ENCODE assay signal across 25 cellular contexts in genomic region chr6:46190889-46191288, GRCh38. TPM values are rescaled to one million over a fixed set of nuclear protein-coding genes. Genes with fewer than 3 reads are reported as not detected.
DNase-seq lines count a peak whose midpoint lies in the region; ATAC-seq, FAIRE-seq and TF ChIP-seq lines count a peak whose summit lies in the region.
"Had no signal": no experiment of that assay in that cellular context is flagged by ENCODE, and none has a peak within 500 bp of the region (broad histone marks: within the 10 kb centered on the region; RNA-seq: fewer than 3 reads in every experiment).

No MANE protein-coding gene starts in this region.

- no peaks in the 10 kb centered on the region for H3K36me3 Mint-ChIP-seq in GM23338 (ENCODE audit: low read depth)
- H3K36me3 Mint-ChIP-seq: CD8-positive, alpha-beta T cell had no signal

- H4K5ac ChIP-seq in H1 (ENCODE audit: insufficient read length, low read depth, low read length), result no peak overlapping the region

- H3K27me3 ChIP-seq in GM23338 (ENCODE audit: insufficient read depth) (no peaks in the 10 kb centered on the region), H1 (replicated peaks in 1 of 4; ENCODE audit: control insufficient read depth in 3 of 4, extremely low read depth in 1 of 4, insufficient read depth in 3 of 4, low read length in 3 of 4) (no peaks in the 10 kb centered on the region), skeletal muscle tissue (ENCODE audit: control insufficient read depth in 3 of 3, insufficient read depth in 3 of 3, low read length in 3 of 3) (no peaks in the 10 kb centered on the region), SK-N-SH (ENCODE audit: insufficient read depth) (peaks cover 5% of the 10 kb centered on the region)

- no peaks in the 10 kb centered on the region for H3K4me1 ChIP-seq in GM23338 (ENCODE audit: insufficient read depth)
- no peaks in the 10 kb centered on the region for H3K4me1 ChIP-seq in H1 (replicated peaks in 1 of 4; ENCODE audit: control insufficient read depth in 3 of 4, insufficient read depth in 4 of 4, low read length in 3 of 4)
- H3K4me1 ChIP-seq in skeletal muscle tissue (ENCODE audit: control insufficient read depth in 3 of 3, insufficient read depth in 3 of 3, low read length in 3 of 3), result peaks cover 0 to 5% (median 4%) of the 10 kb centered on the region in 3 donors
- no peaks in the 10 kb centered on the region for H3K4me1 ChIP-seq in SK-N-SH (ENCODE audit: control insufficient read depth in 1 of 2, insufficient read depth in 2 of 2, low read depth in 1 of 2, low read length in 1 of 2)

- H3K56ac ChIP-seq in H1 (replicated peaks; ENCODE audit: insufficient read length, low read depth, low read length), result no peak overlapping the region

- POLR2A ChIA-PET in H1 (lab: Charles Lee; ENCODE audit: partially characterized antibody) (no interaction called here), SK-N-SH (lab: Yijun Ruan, JAX) (no interaction called here)

- 91% methylated on average over 4 of the region's 4 CpGs; no CpG with 5 or more reads in 1 of the 2 experiments for WGBS in H1 (ENCODE audit: extremely low coverage in 1 of 2, insufficient coverage in 1 of 2, insufficient read length in 1 of 2, insufficient replicate concordance in 2 of 2, low coverage in 1 of 2, low lambda C conversion rate in 2 of 2, missing lambda C conversion rate in 1 of 2), 2 experiments
- 0% methylated on average over 4 of the region's 4 CpGs for WGBS in SK-N-SH (ENCODE audit: low lambda C conversion rate)

- H3K9me3 Mint-ChIP-seq in GM23338, result no peaks in the 10 kb centered on the region
- H3K9me3 Mint-ChIP-seq: CD8-positive, alpha-beta T cell had no signal

- H4K91ac ChIP-seq in H1 (replicated peaks; ENCODE audit: insufficient read length, low read length), result no peak overlapping the region

- H3K4me2 ChIP-seq in GM23338 (no peak overlapping the region), H1 (ENCODE audit: insufficient read depth in 1 of 2, low read depth in 2 of 2, low read length in 2 of 2) (no peak overlapping the region), SK-N-SH (no peak overlapping the region)

- H3K36me3 ChIP-seq in GM23338 (ENCODE audit: insufficient read depth) (no peaks in the 10 kb centered on the region), H1 (ENCODE audit: control insufficient read depth in 2 of 4, insufficient read depth in 4 of 4, low read length in 3 of 4) (no peaks in the 10 kb centered on the region), skeletal muscle tissue (ENCODE audit: control insufficient read depth in 3 of 3, insufficient read depth in 3 of 3, low read length in 3 of 3) (no peaks in the 10 kb centered on the region), SK-N-SH (replicated peaks in 1 of 2; ENCODE audit: control insufficient read depth in 1 of 2, insufficient read depth in 2 of 2, low read length in 1 of 2) (no peaks in the 10 kb centered on the region)

- H3K27ac Mint-ChIP-seq in GM23338, result no peak overlapping the region
- H3K27ac Mint-ChIP-seq: CD8-positive, alpha-beta T cell had no signal

- no peak overlapping the region for H3K23ac ChIP-seq in H1 (ENCODE audit: insufficient read length)

- H2AFZ ChIP-seq in GM23338, result peak overlapping the region; percentile 92
- H2AFZ ChIP-seq in H1 (ENCODE audit: low read length), result 0 out of 2 replicates have a peak overlapping the region, but pooled peaks have one; percentile 42
- no peak overlapping the region for H2AFZ ChIP-seq in SK-N-SH (ENCODE audit: low read depth)

- H3K4me3 ChIP-seq in GM23338, result no peak overlapping the region
- no peak overlapping the region for H3K4me3 ChIP-seq in H1 (ENCODE audit: extremely low read depth in 1 of 4, insufficient read depth in 2 of 4, low read depth in 3 of 4, low read length in 4 of 4)
- H3K4me3 ChIP-seq in skeletal muscle tissue (ENCODE audit: low read length in 3 of 3), result peak overlapping the region in 2 of 3 donors; percentile 13 to 30
- no peak overlapping the region for H3K4me3 ChIP-seq in SK-N-SH (ENCODE audit: low read depth in 2 of 2, low read length in 1 of 2)
- H3K4me3 ChIP-seq: K562 had no signal

- TF ChIP-seq CTCF in GM23338 (conservative IDR thresholded peaks at IDR 0.05; ENCODE audit: low read depth in 2 of 2) (no peak), H1 (IDR thresholded peaks at IDR 0.05; ENCODE audit: control extremely low read depth in 1 of 3, insufficient read depth in 1 of 3, low read depth in 1 of 3, low read length in 3 of 3) (no peak), SK-N-SH (IDR thresholded peaks at IDR 0.05) (no peak)

- no peak for TF ChIP-seq RAD21 in H1 (IDR thresholded peaks at IDR 0.05 in 1 of 2, conservative IDR thresholded peaks at IDR 0.05 in 1 of 2; ENCODE audit: low read depth in 2 of 2, low read length in 2 of 2)
- no peak for TF ChIP-seq RAD21 in SK-N-SH (IDR thresholded peaks at IDR 0.05; ENCODE audit: low read length)

- H2BK5ac ChIP-seq in H1 (ENCODE audit: low read depth, low read length), result no peak overlapping the region

- ATAC-seq in GM23338, result no peak
- peak; percentile 98 for ATAC-seq in left ventricle myocardium superior
- ATAC-seq: CD8-positive, alpha-beta T cell; K562 had no signal

- no peaks in the 10 kb centered on the region for H3K27me3 Mint-ChIP-seq in GM23338 (ENCODE audit: insufficient read depth, low read depth, poor library complexity)

- no peak overlapping the region for H2BK20ac ChIP-seq in H1 (ENCODE audit: low read length)

- no peak overlapping the region for H4K8ac ChIP-seq in H1 (ENCODE audit: extremely low read depth, insufficient read depth, low read length)

- H3K14ac ChIP-seq in H1 (ENCODE audit: insufficient read length), result no peak overlapping the region

- intact Hi-C loops in left ventricle myocardium superior (cut with micrococcal nuclease), result no loop called here

- H3K18ac ChIP-seq in H1 (ENCODE audit: extremely low read depth, low read length), result no peak overlapping the region

- no peak overlapping the region for H2AK5ac ChIP-seq in H1 (ENCODE audit: low read depth, low read length)

- H2BK120ac ChIP-seq in H1 (replicated peaks; ENCODE audit: low read depth, low read length), result no peak overlapping the region

- H3K9me2 ChIP-seq in GM23338 (ENCODE audit: insufficient read depth) (peaks cover 1% of the 10 kb centered on the region; the same call in 1 of the 2 replicates), SK-N-SH (no peaks in the 10 kb centered on the region)

- TF ChIP-seq EP300 in H1 (IDR thresholded peaks at IDR 0.05; ENCODE audit: borderline replicate concordance in 1 of 2, low read depth in 2 of 2, low read length in 2 of 2), result no peak
- no peak for TF ChIP-seq EP300 in SK-N-SH (IDR thresholded peaks at IDR 0.05; ENCODE audit: borderline replicate concordance in 1 of 2, low read depth in 1 of 2, low read length in 1 of 2)

- H3K79me2 ChIP-seq in GM23338 (replicated peaks; ENCODE audit: insufficient read depth), result no peaks in the 10 kb centered on the region
- H3K79me2 ChIP-seq in H1 (ENCODE audit: control insufficient read depth in 1 of 2, insufficient read depth in 2 of 2, low read length in 2 of 2), result no peaks in the 10 kb centered on the region
- H3K79me2 ChIP-seq in SK-N-SH (ENCODE audit: insufficient read depth), result no peaks in the 10 kb centered on the region

- H3K4me3 Mint-ChIP-seq in GM23338, result no peak overlapping the region
- H3K4me3 Mint-ChIP-seq: CD8-positive, alpha-beta T cell had no signal

- CTCF ChIA-PET in H1 (lab: Charles Lee; ENCODE audit: partially characterized antibody) (no interaction called here), SK-N-SH (lab: Yijun Ruan, JAX) (no interaction called here)

- H2BK15ac ChIP-seq in H1 (ENCODE audit: low read length), result no peak overlapping the region

- no peak for TF ChIP-seq POLR2A in H1 (IDR thresholded peaks at IDR 0.05; ENCODE audit: control extremely low read depth in 1 of 2, low read depth in 2 of 2, low read length in 2 of 2)

- H3K79me1 ChIP-seq in H1 (ENCODE audit: low read depth, low read length), result no peaks in the 10 kb centered on the region

- H3K27ac ChIP-seq in GM23338 (ENCODE audit: low read depth) (no peak overlapping the region), H1 (ENCODE audit: low read depth, low read length) (no peak overlapping the region), skeletal muscle tissue (ENCODE audit: low read depth, low read length) (no peak overlapping the region), SK-N-SH (ENCODE audit: low read depth in 2 of 2, low read length in 1 of 2) (no peak overlapping the region)

- DNase-seq in GM23338 (ENCODE audit: low spot score), result no peak
- no peak for DNase-seq in H1 (ENCODE audit: low read depth in 1 of 2, low spot score in 2 of 2)
- DNase-seq in left ventricle myocardium superior, result peak; percentile 36
- DNase-seq in NCI-H446 treated with DMSO at 0.1 percent for 48 hours (lab: John Stamatoyannopoulos, UW), result no peak
- DNase-seq in ecto neural progenitor cell (ENCODE audit: low spot score), result no peak
- DNase-seq in SK-N-SH, result no peak
- DNase-seq in AML-193 (lab: John Stamatoyannopoulos, UW), result no peak
- DNase-seq: Calu3; CD8-positive, alpha-beta T cell; GF-D8; GOT3; NCI-H1092 treated with DMSO at 0.1 percent for 48 hours; NCI-H146; NCI-H2081; NCI-H2171 treated with DMSO at 0.1 percent for 48 hours; NCI-H510A; NCI-H748 treated with DMSO at 0.1 percent for 48 hours; NK-92 treated with Interleukin-12 subunit alpha and Interleukin-12 subunit beta, amount 100 ng/mL, for 24 hours; OCI-M1; SIG-M5 had no signal

- H4K20me1 ChIP-seq in GM23338 (replicated peaks; ENCODE audit: insufficient read depth), result no peaks in the 10 kb centered on the region
- H4K20me1 ChIP-seq in H1 (replicated peaks in 1 of 2; ENCODE audit: control insufficient read depth in 1 of 2, insufficient read depth in 2 of 2, low read length in 2 of 2), result no peaks in the 10 kb centered on the region
- H4K20me1 ChIP-seq in SK-N-SH (ENCODE audit: insufficient read depth), result no peaks in the 10 kb centered on the region

- no peak overlapping the region for H2BK12ac ChIP-seq in H1 (ENCODE audit: low read depth, low read length)

- H3K4ac ChIP-seq in H1 (replicated peaks; ENCODE audit: insufficient read length, low read depth, low read length), result no peak overlapping the region

- no peaks in the 10 kb centered on the region for H3F3A ChIP-seq in GM23338 (replicated peaks; ENCODE audit: low read depth)
- no peaks in the 10 kb centered on the region for H3F3A ChIP-seq in SK-N-SH (replicated peaks; ENCODE audit: insufficient read depth)

- no peak for FAIRE-seq in H1 (lab: Jason Lieb, UNC)
- FAIRE-seq: A204.1, GM19239, K562 had no signal

- no peaks in the 10 kb centered on the region for H3K4me1 Mint-ChIP-seq in GM23338

- H3K9me3 ChIP-seq in H1 (ENCODE audit: insufficient read depth in 2 of 2, low read depth in 1 of 2, low read length in 1 of 2), result no peaks in the 10 kb centered on the region
- H3K9me3 ChIP-seq in skeletal muscle tissue (ENCODE audit: control insufficient read depth in 3 of 3, low read length in 3 of 3), result no peaks in the 10 kb centered on the region
- no peaks in the 10 kb centered on the region for H3K9me3 ChIP-seq in SK-N-SH

- no peaks in the 10 kb centered on the region; the same call in 1 of the 2 replicates for H3K23me2 ChIP-seq in H1 (ENCODE audit: low read depth, low read length)

- no peak overlapping the region for H3K9ac ChIP-seq in H1 (replicated peaks in 1 of 4; ENCODE audit: extremely low read depth in 1 of 4, low read depth in 3 of 4, low read length in 3 of 4)
- no peak overlapping the region for H3K9ac ChIP-seq in skeletal muscle tissue (ENCODE audit: low read depth in 1 of 3, low read length in 3 of 3)
- H3K9ac ChIP-seq in SK-N-SH, result no peak overlapping the region

RNA-seq across cellular contexts. Expression of gene ENPP5, which starts 20.1 kb away (rescaled TPM):
- total RNA-seq in GM23338 (2014; rRNA removed; shearing (Covaris generic)), result 10.6 and 13.0 TPM in 2 replicates
- 7.3 and 8.5 TPM in 2 replicates for polyA plus RNA-seq in GM23338 (2016; fragmentation: Nextera tagmentation; extraction: Ambion mirVana)
- 7.6 and 7.8 TPM in 2 replicates for total RNA-seq in H1 (2021; fragmentation: NEBNext Ultra II Directional; extraction: Animal tissue kit (Norgen Biotek cat#: 25700))
- 3.2 and 5.1 TPM in 2 replicates for polyA plus RNA-seq in H1 (2011; rRNA removed)
- polyA plus RNA-seq in H1 (2011; cell fraction: cytosol; rRNA removed), result 6.0 TPM
- polyA plus RNA-seq in H1 (2011; cell fraction: nucleus; rRNA removed), result 4.7 TPM
- polyA plus RNA-seq in H1 (2012, experiment 1 of 2), result 5.4 to 6.5 TPM (median 5.8 TPM) in 4 replicates
- polyA plus RNA-seq in H1 (2012, experiment 2 of 2), result 0.38 TPM
- polyA plus RNA-seq in H1 (2013, experiment 1 of 2), result 12.0 TPM
- 12.6 TPM for polyA plus RNA-seq in H1 (2013, experiment 2 of 2)
- polyA minus RNA-seq in H1 (2011; rRNA and poly(A)+ RNA removed), result 6.3 and 11.1 TPM in 2 replicates
- 5.1 TPM for polyA minus RNA-seq in H1 (2011; cell fraction: cytosol; rRNA and poly(A)+ RNA removed)
- 13.7 TPM for polyA minus RNA-seq in H1 (2011; cell fraction: nucleus; rRNA and poly(A)+ RNA removed)
- total RNA-seq in left ventricle myocardium superior, result 3.2 TPM
- total RNA-seq in skeletal muscle tissue, result 3.7 TPM
- not detected in 2 replicates for polyA plus RNA-seq in SK-N-SH (2012; rRNA removed)
- polyA plus RNA-seq in SK-N-SH (2012; cell fraction: cytosol; rRNA removed), result not detected in 2 replicates
- polyA plus RNA-seq in SK-N-SH (2012; cell fraction: nucleus; rRNA removed), result not detected in 2 replicates
- total RNA-seq: K562 had no signal
- polyA plus RNA-seq: BJ, K562 had no signal

Comparison
In these comparisons a context has a peak if more than half of its experiments do, and no peak if none do; other contexts are left out.
1. H3K4me3 ChIP-seq: peak in skeletal muscle tissue (2 of 3); none in GM23338 (single experiment), H1 (0 of 4) and SK-N-SH (0 of 2).